ENCODE assay signal across 1 cellular context in genomic region chr19:44857837-44858236, GRCh38.
TF ChIP-seq lines count a peak whose summit lies in the region.

No MANE protein-coding gene starts in this region.

TF ChIP-seq in HepG2, 621 proteins besides CTCF, POLR2A, EP300 and RAD21 (continued from another document and continues in another):
- TF ChIP-seq, protein P1, sequence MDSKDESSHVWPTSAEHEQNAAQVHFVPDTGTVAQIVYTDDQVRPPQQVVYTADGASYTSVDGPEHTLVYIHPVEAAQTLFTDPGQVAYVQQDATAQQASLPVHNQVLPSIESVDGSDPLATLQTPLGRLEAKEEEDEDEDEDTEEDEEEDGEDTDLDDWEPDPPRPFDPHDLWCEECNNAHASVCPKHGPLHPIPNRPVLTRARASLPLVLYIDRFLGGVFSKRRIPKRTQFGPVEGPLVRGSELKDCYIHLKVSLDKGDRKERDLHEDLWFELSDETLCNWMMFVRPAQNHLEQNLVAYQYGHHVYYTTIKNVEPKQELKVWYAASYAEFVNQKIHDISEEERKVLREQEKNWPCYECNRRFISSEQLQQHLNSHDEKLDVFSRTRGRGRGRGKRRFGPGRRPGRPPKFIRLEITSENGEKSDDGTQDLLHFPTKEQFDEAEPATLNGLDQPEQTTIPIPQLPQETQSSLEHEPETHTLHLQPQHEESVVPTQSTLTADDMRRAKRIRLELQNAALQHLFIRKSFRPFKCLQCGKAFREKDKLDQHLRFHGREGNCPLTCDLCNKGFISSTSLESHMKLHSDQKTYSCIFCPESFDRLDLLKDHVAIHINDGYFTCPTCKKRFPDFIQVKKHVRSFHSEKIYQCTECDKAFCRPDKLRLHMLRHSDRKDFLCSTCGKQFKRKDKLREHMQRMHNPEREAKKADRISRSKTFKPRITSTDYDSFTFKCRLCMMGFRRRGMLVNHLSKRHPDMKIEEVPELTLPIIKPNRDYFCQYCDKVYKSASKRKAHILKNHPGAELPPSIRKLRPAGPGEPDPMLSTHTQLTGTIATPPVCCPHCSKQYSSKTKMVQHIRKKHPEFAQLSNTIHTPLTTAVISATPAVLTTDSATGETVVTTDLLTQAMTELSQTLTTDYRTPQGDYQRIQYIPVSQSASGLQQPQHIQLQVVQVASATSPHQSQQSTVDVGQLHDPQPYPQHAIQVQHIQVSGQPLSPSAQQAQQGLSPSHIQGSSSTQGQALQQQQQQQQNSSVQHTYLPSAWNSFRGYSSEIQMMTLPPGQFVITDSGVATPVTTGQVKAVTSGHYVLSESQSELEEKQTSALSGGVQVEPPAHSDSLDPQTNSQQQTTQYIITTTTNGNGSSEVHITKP (CRISPR knock-in tag; IDR thresholded peaks at IDR 0.05; ENCODE audit: low read depth) = no peak
- TF ChIP-seq HDAC1 (CRISPR knock-in tag; IDR thresholded peaks at IDR 0.05) (peak; percentile 30; the same call in 1 of the 2 replicates), PRPF4 (IDR thresholded peaks at IDR 0.05; ENCODE audit: low read depth, low read length, poor library complexity, severe bottlenecking) (no peak), SP140L (CRISPR knock-in tag; IDR thresholded peaks at IDR 0.05; ENCODE audit: borderline replicate concordance) (no peak), NR1H2 (CRISPR knock-in tag; IDR thresholded peaks at IDR 0.05; ENCODE audit: borderline replicate concordance, low read depth) (no peak), ELF4 (CRISPR knock-in tag; IDR thresholded peaks at IDR 0.05; ENCODE audit: borderline replicate concordance) (no peak), ZNF17 (CRISPR knock-in tag; IDR thresholded peaks at IDR 0.05) (no peak), NPAS2 (CRISPR knock-in tag; IDR thresholded peaks at IDR 0.05; ENCODE audit: borderline replicate concordance) (no peak), XBP1 (CRISPR knock-in tag; IDR thresholded peaks at IDR 0.05) (no peak), XRCC5 (optimal IDR thresholded peaks at IDR 0.05; ENCODE audit: low read length) (no peak), RFXAP (CRISPR knock-in tag; IDR thresholded peaks at IDR 0.05; ENCODE audit: borderline replicate concordance) (no peak), CHD2 (IDR thresholded peaks at IDR 0.05; ENCODE audit: low read depth, low read length) (no peak), ZNF790 (CRISPR knock-in tag; IDR thresholded peaks at IDR 0.05; ENCODE audit: borderline replicate concordance) (no peak), SMC3 (IDR thresholded peaks at IDR 0.05; ENCODE audit: low read length) (no peak), ZSCAN9 (CRISPR knock-in tag; IDR thresholded peaks at IDR 0.05; ENCODE audit: borderline replicate concordance) (no peak), RELA (CRISPR knock-in tag; IDR thresholded peaks at IDR 0.05) (no peak), ARNTL (CRISPR knock-in tag; IDR thresholded peaks at IDR 0.05) (no peak), MYNN (CRISPR knock-in tag; IDR thresholded peaks at IDR 0.05; ENCODE audit: low read depth) (no peak), ZHX2 (IDR thresholded peaks at IDR 0.05; ENCODE audit: low read depth) (no peak), ZHX2 (CRISPR knock-in tag; IDR thresholded peaks at IDR 0.05; ENCODE audit: borderline replicate concordance) (no peak), ZBTB21 (CRISPR knock-in tag; IDR thresholded peaks at IDR 0.05) (no peak), FOXC1 (CRISPR knock-in tag; IDR thresholded peaks at IDR 0.05; ENCODE audit: borderline replicate concordance) (0 out of 2 replicates have a peak, but pooled peaks have one; percentile 52), TP53 (CRISPR knock-in tag; conservative IDR thresholded peaks at IDR 0.05) (no peak), PATZ1 (CRISPR knock-in tag; IDR thresholded peaks at IDR 0.05) (peak; percentile 42; the same call in 1 of the 2 replicates), PREB (CRISPR knock-in tag; IDR thresholded peaks at IDR 0.05) (no peak), SALL2 (CRISPR knock-in tag; IDR thresholded peaks at IDR 0.05) (no peak), NCOR1 (IDR thresholded peaks at IDR 0.05; ENCODE audit: borderline replicate concordance, low read length) (no peak), MTA1 (CRISPR knock-in tag; IDR thresholded peaks at IDR 0.05; ENCODE audit: borderline replicate concordance) (no peak)
- TF ChIP-seq, protein P2, sequence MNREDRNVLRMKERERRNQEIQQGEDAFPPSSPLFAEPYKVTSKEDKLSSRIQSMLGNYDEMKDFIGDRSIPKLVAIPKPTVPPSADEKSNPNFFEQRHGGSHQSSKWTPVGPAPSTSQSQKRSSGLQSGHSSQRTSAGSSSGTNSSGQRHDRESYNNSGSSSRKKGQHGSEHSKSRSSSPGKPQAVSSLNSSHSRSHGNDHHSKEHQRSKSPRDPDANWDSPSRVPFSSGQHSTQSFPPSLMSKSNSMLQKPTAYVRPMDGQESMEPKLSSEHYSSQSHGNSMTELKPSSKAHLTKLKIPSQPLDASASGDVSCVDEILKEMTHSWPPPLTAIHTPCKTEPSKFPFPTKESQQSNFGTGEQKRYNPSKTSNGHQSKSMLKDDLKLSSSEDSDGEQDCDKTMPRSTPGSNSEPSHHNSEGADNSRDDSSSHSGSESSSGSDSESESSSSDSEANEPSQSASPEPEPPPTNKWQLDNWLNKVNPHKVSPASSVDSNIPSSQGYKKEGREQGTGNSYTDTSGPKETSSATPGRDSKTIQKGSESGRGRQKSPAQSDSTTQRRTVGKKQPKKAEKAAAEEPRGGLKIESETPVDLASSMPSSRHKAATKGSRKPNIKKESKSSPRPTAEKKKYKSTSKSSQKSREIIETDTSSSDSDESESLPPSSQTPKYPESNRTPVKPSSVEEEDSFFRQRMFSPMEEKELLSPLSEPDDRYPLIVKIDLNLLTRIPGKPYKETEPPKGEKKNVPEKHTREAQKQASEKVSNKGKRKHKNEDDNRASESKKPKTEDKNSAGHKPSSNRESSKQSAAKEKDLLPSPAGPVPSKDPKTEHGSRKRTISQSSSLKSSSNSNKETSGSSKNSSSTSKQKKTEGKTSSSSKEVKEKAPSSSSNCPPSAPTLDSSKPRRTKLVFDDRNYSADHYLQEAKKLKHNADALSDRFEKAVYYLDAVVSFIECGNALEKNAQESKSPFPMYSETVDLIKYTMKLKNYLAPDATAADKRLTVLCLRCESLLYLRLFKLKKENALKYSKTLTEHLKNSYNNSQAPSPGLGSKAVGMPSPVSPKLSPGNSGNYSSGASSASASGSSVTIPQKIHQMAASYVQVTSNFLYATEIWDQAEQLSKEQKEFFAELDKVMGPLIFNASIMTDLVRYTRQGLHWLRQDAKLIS (CRISPR knock-in tag; IDR thresholded peaks at IDR 0.05) = no peak
- TF ChIP-seq, protein P3, sequence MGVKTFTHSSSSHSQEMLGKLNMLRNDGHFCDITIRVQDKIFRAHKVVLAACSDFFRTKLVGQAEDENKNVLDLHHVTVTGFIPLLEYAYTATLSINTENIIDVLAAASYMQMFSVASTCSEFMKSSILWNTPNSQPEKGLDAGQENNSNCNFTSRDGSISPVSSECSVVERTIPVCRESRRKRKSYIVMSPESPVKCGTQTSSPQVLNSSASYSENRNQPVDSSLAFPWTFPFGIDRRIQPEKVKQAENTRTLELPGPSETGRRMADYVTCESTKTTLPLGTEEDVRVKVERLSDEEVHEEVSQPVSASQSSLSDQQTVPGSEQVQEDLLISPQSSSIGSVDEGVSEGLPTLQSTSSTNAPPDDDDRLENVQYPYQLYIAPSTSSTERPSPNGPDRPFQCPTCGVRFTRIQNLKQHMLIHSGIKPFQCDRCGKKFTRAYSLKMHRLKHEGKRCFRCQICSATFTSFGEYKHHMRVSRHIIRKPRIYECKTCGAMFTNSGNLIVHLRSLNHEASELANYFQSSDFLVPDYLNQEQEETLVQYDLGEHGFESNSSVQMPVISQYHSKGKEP (CRISPR knock-in tag; IDR thresholded peaks at IDR 0.05) = no peak
- TF ChIP-seq, protein P4, sequence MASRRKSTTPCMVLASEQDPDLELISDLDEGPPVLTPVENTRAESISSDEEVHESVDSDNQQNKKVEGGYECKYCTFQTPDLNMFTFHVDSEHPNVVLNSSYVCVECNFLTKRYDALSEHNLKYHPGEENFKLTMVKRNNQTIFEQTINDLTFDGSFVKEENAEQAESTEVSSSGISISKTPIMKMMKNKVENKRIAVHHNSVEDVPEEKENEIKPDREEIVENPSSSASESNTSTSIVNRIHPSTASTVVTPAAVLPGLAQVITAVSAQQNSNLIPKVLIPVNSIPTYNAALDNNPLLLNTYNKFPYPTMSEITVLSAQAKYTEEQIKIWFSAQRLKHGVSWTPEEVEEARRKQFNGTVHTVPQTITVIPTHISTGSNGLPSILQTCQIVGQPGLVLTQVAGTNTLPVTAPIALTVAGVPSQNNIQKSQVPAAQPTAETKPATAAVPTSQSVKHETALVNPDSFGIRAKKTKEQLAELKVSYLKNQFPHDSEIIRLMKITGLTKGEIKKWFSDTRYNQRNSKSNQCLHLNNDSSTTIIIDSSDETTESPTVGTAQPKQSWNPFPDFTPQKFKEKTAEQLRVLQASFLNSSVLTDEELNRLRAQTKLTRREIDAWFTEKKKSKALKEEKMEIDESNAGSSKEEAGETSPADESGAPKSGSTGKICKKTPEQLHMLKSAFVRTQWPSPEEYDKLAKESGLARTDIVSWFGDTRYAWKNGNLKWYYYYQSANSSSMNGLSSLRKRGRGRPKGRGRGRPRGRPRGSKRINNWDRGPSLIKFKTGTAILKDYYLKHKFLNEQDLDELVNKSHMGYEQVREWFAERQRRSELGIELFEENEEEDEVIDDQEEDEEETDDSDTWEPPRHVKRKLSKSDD (CRISPR knock-in tag; IDR thresholded peaks at IDR 0.05; ENCODE audit: low read depth) = no peak
